In genomic region chr18:37712776-37713175, GRCh38 we compare ENCODE assay signal across 16 cellular contexts.
"Had no signal": no experiment of that assay in that cellular context is flagged by ENCODE, and none has a peak within 500 bp of the region (broad histone marks: within the 10 kb centered on the region; RNA-seq: fewer than 3 reads in every experiment).

No MANE protein-coding gene starts in this region.

- H3K36me3 ChIP-seq: thyroid gland had no signal

- H3K9me3 ChIP-seq: thyroid gland had no signal

- H2AFZ ChIP-seq: parathyroid adenoma had no signal

- H3K9ac ChIP-seq: parathyroid adenoma had no signal

- H3K4me1 Mint-ChIP-seq: activated CD4-positive, alpha-beta T cell treated with anti-CD3 and anti-CD28 coated beads for 36 hours; activated CD8-positive, alpha-beta memory T cell treated with anti-CD3 and anti-CD28 coated beads, Interleukin-2, amount 10 ng/mL, durations not matched to agents 7 days and 5 days; naive thymus-derived CD8-positive, alpha-beta T cell; stimulated activated memory B cell treated with anti-CD40 and anti-IgM and Interleukin-4, amounts not matched to agents 10 μg/mL and 1 μg/mL and 100 μg/mL, for 72 hours; T-helper 17 cell had no signal

- H3K27me3 Mint-ChIP-seq: activated CD4-positive, alpha-beta memory T cell treated with anti-CD3 and anti-CD28 coated beads for 36 hours; activated CD4-positive, alpha-beta T cell treated with anti-CD3 and anti-CD28 coated beads for 36 hours; activated CD8-positive, alpha-beta memory T cell treated with anti-CD3 and anti-CD28 coated beads, Interleukin-2, amount 10 ng/mL, durations not matched to agents 7 days and 5 days; stimulated activated memory B cell treated with anti-CD40 and anti-IgM and Interleukin-4, amounts not matched to agents 10 μg/mL and 1 μg/mL and 100 μg/mL, for 72 hours; T-helper 17 cell had no signal

- H3K27me3 ChIP-seq: thyroid gland had no signal

- H3K9me3 Mint-ChIP-seq: activated CD4-positive, alpha-beta memory T cell treated with anti-CD3 and anti-CD28 coated beads for 36 hours; stimulated activated memory B cell treated with anti-CD40 and anti-IgM and Interleukin-4, amounts not matched to agents 10 μg/mL and 1 μg/mL and 100 μg/mL, for 72 hours had no signal

- H3K4me3 ChIP-seq: coronary artery, thyroid gland had no signal

- ATAC-seq: activated CD4-positive, alpha-beta T cell treated with anti-CD3 and anti-CD28 coated beads for 36 hours; activated CD8-positive, alpha-beta memory T cell treated with anti-CD3 and anti-CD28 coated beads, Interleukin-2, amount 10 ng/mL, durations not matched to agents 7 days and 5 days; activated naive CD4-positive, alpha-beta T cell treated with anti-CD3 and anti-CD28 coated beads, Interleukin-2, amount 50 U/mL, for 72 hours; left lobe of liver; naive thymus-derived CD8-positive, alpha-beta T cell; stimulated activated memory B cell treated with anti-CD40 and anti-IgM and Interleukin-4, amounts not matched to agents 10 μg/mL and 1 μg/mL and 100 μg/mL, for 72 hours; T-helper 17 cell had no signal

- H3K79me2 ChIP-seq: parathyroid adenoma had no signal

- DNase-seq: activated CD4-positive, alpha-beta memory T cell treated with anti-CD3 and anti-CD28 coated beads for 36 hours; activated CD4-positive, alpha-beta T cell treated with anti-CD3 and anti-CD28 coated beads for 36 hours; activated CD8-positive, alpha-beta memory T cell treated with anti-CD3 and anti-CD28 coated beads, Interleukin-2, amount 10 ng/mL, durations not matched to agents 7 days and 5 days; activated effector memory CD4-positive, alpha-beta T cell treated with Interleukin-2 at 50 U/mL for 16 hours; activated T-cell treated with anti-CD3 and anti-CD28 coated beads, Interleukin-2, amount 50 U/mL, for 1 hour; central memory CD4-positive, alpha-beta T cell; naive thymus-derived CD8-positive, alpha-beta T cell; stimulated activated CD4-positive, alpha-beta T cell treated with anti-CD3 and anti-CD28 coated beads, Interleukin-12 subunit alpha, Interleukin-12 subunit beta, amount 100 ng/mL, for 4 hours; stimulated activated CD4-positive, alpha-beta T cell treated with anti-CD3 and anti-CD28 coated beads, Interleukin-2, amount 100 ng/mL, for 24 hours; T-helper 17 cell; thyroid gland had no signal

- H3K36me3 Mint-ChIP-seq: activated CD4-positive, alpha-beta memory T cell treated with anti-CD3 and anti-CD28 coated beads for 36 hours; activated CD8-positive, alpha-beta memory T cell treated with anti-CD3 and anti-CD28 coated beads, Interleukin-2, amount 10 ng/mL, durations not matched to agents 7 days and 5 days; activated naive CD4-positive, alpha-beta T cell treated with anti-CD3 and anti-CD28 coated beads, Interleukin-2, amount 50 U/mL, for 72 hours; naive thymus-derived CD8-positive, alpha-beta T cell; stimulated activated memory B cell treated with anti-CD40 and anti-IgM and Interleukin-4, amounts not matched to agents 10 μg/mL and 1 μg/mL and 100 μg/mL, for 72 hours had no signal

- H3K4me1 ChIP-seq: parathyroid adenoma, thyroid gland had no signal

- H3K27ac ChIP-seq: coronary artery, parathyroid adenoma, thyroid gland had no signal

- H3K27ac Mint-ChIP-seq: activated CD4-positive, alpha-beta memory T cell treated with anti-CD3 and anti-CD28 coated beads for 36 hours; activated CD4-positive, alpha-beta T cell treated with anti-CD3 and anti-CD28 coated beads for 36 hours; activated CD8-positive, alpha-beta memory T cell treated with anti-CD3 and anti-CD28 coated beads, Interleukin-2, amount 10 ng/mL, durations not matched to agents 7 days and 5 days; activated naive CD4-positive, alpha-beta T cell treated with anti-CD3 and anti-CD28 coated beads, Interleukin-2, amount 50 U/mL, for 72 hours; naive thymus-derived CD8-positive, alpha-beta T cell; stimulated activated memory B cell treated with anti-CD40 and anti-IgM and Interleukin-4, amounts not matched to agents 10 μg/mL and 1 μg/mL and 100 μg/mL, for 72 hours; T-helper 17 cell had no signal

- H3K4me3 Mint-ChIP-seq: activated CD4-positive, alpha-beta memory T cell treated with anti-CD3 and anti-CD28 coated beads for 36 hours; activated CD4-positive, alpha-beta T cell treated with anti-CD3 and anti-CD28 coated beads for 36 hours; activated CD8-positive, alpha-beta memory T cell treated with anti-CD3 and anti-CD28 coated beads, Interleukin-2, amount 10 ng/mL, durations not matched to agents 7 days and 5 days; naive thymus-derived CD8-positive, alpha-beta T cell; stimulated activated memory B cell treated with anti-CD40 and anti-IgM and Interleukin-4, amounts not matched to agents 10 μg/mL and 1 μg/mL and 100 μg/mL, for 72 hours; T-helper 17 cell had no signal
